In genomic region chr2:64637000-64637628, GRCh38 we compare ENCODE assay signal across 9 cellular contexts. TPM values are rescaled to one million over a fixed set of nuclear protein-coding genes. Genes with fewer than 3 reads are reported as not detected.
DNase-seq lines count a peak whose midpoint lies in the region; ATAC-seq and TF ChIP-seq lines count a peak whose summit lies in the region.
"Had no signal": no experiment of that assay in that cellular context is flagged by ENCODE, and none has a peak within 500 bp of the region (broad histone marks: within the 10 kb centered on the region; RNA-seq: fewer than 3 reads in every experiment).

No MANE protein-coding gene starts in this region.

- no peaks in the 10 kb centered on the region for H3K9me3 Mint-ChIP-seq in natural killer cell treated with Interleukin-12 subunit alpha and Interleukin-12 subunit beta and Interleukin-15 and Interleukin-18, amount 100 ng/mL, for 72 hours

- H3K27me3 Mint-ChIP-seq in natural killer cell treated with Interleukin-12 subunit alpha and Interleukin-12 subunit beta and Interleukin-15 and Interleukin-18, amount 100 ng/mL, for 72 hours, result no peaks in the 10 kb centered on the region

- peak; percentile 77 for DNase-seq in NOMO-1 treated with DMSO at 0.1 percent for 48 hours (lab: John Stamatoyannopoulos, UW; ENCODE audit: unreplicated experiment)
- no peak for DNase-seq in natural killer cell treated with Interleukin-12 subunit alpha and Interleukin-12 subunit beta and Interleukin-15 and Interleukin-18, amount 100 ng/mL, for 72 hours (ENCODE audit: low spot score)
- no peak for DNase-seq in foreskin fibroblast
- no peak for DNase-seq in NCI-H1694 (lab: John Stamatoyannopoulos, UW)
- DNase-seq in NCI-H2171 treated with DMSO at 0.1 percent for 48 hours (lab: John Stamatoyannopoulos, UW), result no peak
- no peak for DNase-seq in NCI-H69 (lab: John Stamatoyannopoulos, UW)

- H3K27ac Mint-ChIP-seq in natural killer cell treated with Interleukin-12 subunit alpha and Interleukin-12 subunit beta and Interleukin-15 and Interleukin-18, amount 100 ng/mL, for 72 hours, result peak overlapping the region; percentile 35 to 49

- no peak for TF ChIP-seq CTCF in foreskin fibroblast (IDR thresholded peaks at IDR 0.05; ENCODE audit: low read depth, low read length)

- H3K4me3 ChIP-seq in foreskin fibroblast (ENCODE audit: low read depth in 1 of 2, low read length in 2 of 2), result no peak overlapping the region
- H3K4me3 ChIP-seq: adrenal gland had no signal

- ATAC-seq in GM18867 (IDR thresholded peaks at IDR 0.05; ENCODE audit: unreplicated experiment) (peak; percentile 67), HG02588 (IDR thresholded peaks at IDR 0.05; ENCODE audit: unreplicated experiment) (peak; percentile 52)
- ATAC-seq in natural killer cell treated with Interleukin-12 subunit alpha and Interleukin-12 subunit beta and Interleukin-15 and Interleukin-18, amount 100 ng/mL, for 72 hours, result peak in 1 of 2 donors; percentile 24

- H3K4me3 Mint-ChIP-seq in natural killer cell treated with Interleukin-12 subunit alpha and Interleukin-12 subunit beta and Interleukin-15 and Interleukin-18, amount 100 ng/mL, for 72 hours, result peak overlapping the region; percentile 51

- H3K4me1 Mint-ChIP-seq in natural killer cell treated with Interleukin-12 subunit alpha and Interleukin-12 subunit beta and Interleukin-15 and Interleukin-18, amount 100 ng/mL, for 72 hours (ENCODE audit: low read depth in 2 of 2), result peaks cover 43 to 49% of the 10 kb centered on the region in 2 donors

- peaks cover 15% of the 10 kb centered on the region for H3K36me3 Mint-ChIP-seq in natural killer cell treated with Interleukin-12 subunit alpha and Interleukin-12 subunit beta and Interleukin-15 and Interleukin-18, amount 100 ng/mL, for 72 hours

RNA-seq across cellular contexts. Expression of gene SERTAD2, which starts 16.6 kb away (rescaled TPM):
- total RNA-seq in natural killer cell treated with Interleukin-12 subunit alpha and Interleukin-12 subunit beta and Interleukin-15 and Interleukin-18, amount 100 ng/mL, for 72 hours, result 10 to 100 TPM; 15.6 to 23.9 TPM
